Comparison of ENCODE assay signal across 17 cellular contexts in the genomic region with DNA sequence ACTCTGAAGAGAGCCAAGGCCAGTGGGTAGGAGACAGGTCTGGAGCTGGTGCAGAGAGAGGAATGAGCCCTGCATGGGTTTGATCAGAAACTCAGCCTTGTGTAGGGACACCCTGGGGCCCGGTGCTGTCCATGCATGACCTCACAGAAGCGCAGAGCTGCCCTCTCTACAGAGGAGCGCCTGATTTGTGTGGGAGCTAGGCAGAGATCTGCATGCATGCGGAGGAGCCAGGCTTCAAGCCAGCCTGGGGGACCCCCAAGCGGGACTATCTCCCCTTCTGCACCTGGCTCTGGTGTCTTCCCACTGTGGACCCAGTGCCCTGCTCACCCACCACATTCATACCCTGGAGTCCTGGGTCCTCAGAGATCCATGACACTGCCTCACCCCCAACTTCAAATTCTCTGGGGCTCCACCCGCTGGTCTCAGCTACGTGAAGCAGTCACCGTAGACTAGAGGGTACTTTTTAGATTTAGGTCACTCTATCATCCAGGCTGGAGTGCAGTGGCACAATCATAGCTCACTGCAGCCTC. TPM values are rescaled to one million over a fixed set of nuclear protein-coding genes. Genes with fewer than 3 reads are reported as not detected.
"Had no signal": no experiment of that assay in that cellular context is flagged by ENCODE, and none has a peak within 500 bp of the region (broad histone marks: within the 10 kb centered on the region; RNA-seq: fewer than 3 reads in every experiment).

No MANE protein-coding gene starts in this region.

- H3K27ac ChIP-seq: stomach, testis had no signal

- ATAC-seq: activated T-cell treated with anti-CD3 and anti-CD28 coated beads, Interleukin-2, amount 50 U/mL, for 72 hours had no signal

- H3K4me1 ChIP-seq: testis had no signal

- H3K4me3 ChIP-seq: skin epidermis, stomach, testis had no signal

- H3K36me3 ChIP-seq: stomach had no signal

- DNase-seq: activated CD4-positive, alpha-beta T cell treated with anti-CD3 and anti-CD28 coated beads, Interleukin-2, amount 10 ng/mL, durations not matched to agents 7 days and 5 days; activated CD8-positive, alpha-beta memory T cell treated with anti-CD3 and anti-CD28 coated beads, Interleukin-2, amount 50 U/mL, for 48 hours; activated gamma-delta T cell; activated naive CD8-positive, alpha-beta T cell treated with anti-CD3 and anti-CD28 coated beads for 36 hours; activated T-cell treated with anti-CD3 and anti-CD28 coated beads, Interleukin-2, amount 50 U/mL, for 72 hours; central memory CD4-positive, alpha-beta T cell; cortex of kidney; effector CD8-positive, alpha-beta T cell; foreskin melanocyte; mammary epithelial cell; naive B cell; retina; stomach; testis had no signal

- FAIRE-seq: endothelial cell of umbilical vein had no signal

- H3K9me3 ChIP-seq: stomach, testis had no signal

- H3K27me3 ChIP-seq: stomach, testis had no signal

RNA-seq across cellular contexts. Expression of a gene that starts 2.6 kb away (rescaled TPM):
- total RNA-seq: activated CD4-positive, alpha-beta T cell treated with anti-CD3 and anti-CD28 coated beads, Interleukin-2, amount 10 ng/mL, durations not matched to agents 7 days and 5 days; activated naive CD8-positive, alpha-beta T cell treated with anti-CD3 and anti-CD28 coated beads for 36 hours; activated T-cell treated with anti-CD3 and anti-CD28 coated beads, Interleukin-2, amount 50 U/mL, for 72 hours; endothelial cell of umbilical vein; fibroblast of lung; testis had no signal
- polyA plus RNA-seq: endothelial cell of umbilical vein, fibroblast of lung had no signal
